Comparison of ENCODE assay signal across 27 cellular contexts in genomic region chrX:150856785-150857184, GRCh38.
"Had no signal": no experiment of that assay in that cellular context is flagged by ENCODE, and none has a peak within 500 bp of the region (broad histone marks: within the 10 kb centered on the region; RNA-seq: fewer than 3 reads in every experiment).

No MANE protein-coding gene starts in this region.

- H3K4me1 Mint-ChIP-seq: brain had no signal

- DNase-seq: activated CD4-positive, alpha-beta T cell treated with anti-CD3 and anti-CD28 coated beads for 48 hours; activated CD4-positive, alpha-beta T cell treated with anti-CD3 and anti-CD28 coated beads, Interleukin-2, amount 50 U/mL, for 4 hours; activated CD4-positive, CD25-positive, alpha-beta regulatory T cell treated with anti-CD3 and anti-CD28 coated beads, Interleukin-2, amount 50 U/mL, for 72 hours; activated CD8-positive, alpha-beta memory T cell treated with anti-CD3 and anti-CD28 coated beads, Interleukin-2, amount 50 U/mL, for 48 hours; activated CD8-positive, alpha-beta T cell treated with anti-CD3 and anti-CD28 coated beads, Interleukin-2, amount 10 ng/mL, durations not matched to agents 7 days and 5 days; activated naive CD4-positive, alpha-beta T cell treated with anti-CD3 and anti-CD28 coated beads, Interleukin-2, amount 50 U/mL, for 16 hours; activated naive CD8-positive, alpha-beta T cell treated with anti-CD3 and anti-CD28 coated beads, Interleukin-2, amount 50 U/mL, for 24 hours; activated T-cell treated with anti-CD3 and anti-CD28 coated beads, Interleukin-2, amount 50 U/mL, for 1 hour; amniotic stem cell; Karpas-422; NCI-H1092; NCI-H1930; NCI-H2171 treated with DMSO at 0.1 percent for 48 hours; NCI-H510A; NCI-H526 treated with DMSO at 0.1 percent for 48 hours; NCI-H82; NK-92 treated with Interleukin-12 subunit alpha and Interleukin-12 subunit beta, amount 100 ng/mL, for 24 hours; OCI-M1; Right ventricle myocardium superior; RPMI8226; SJCRH30; T-helper 17 cell; T-helper 9 cell had no signal

- H3K27me3 Mint-ChIP-seq: activated naive CD8-positive, alpha-beta T cell treated with anti-CD3 and anti-CD28 coated beads, Interleukin-2, amount 50 U/mL, for 24 hours; brain; T-helper 17 cell had no signal

- H3K27ac ChIP-seq: ascending aorta, cardiac muscle cell, SJCRH30 had no signal

- H3K27ac Mint-ChIP-seq: activated CD8-positive, alpha-beta T cell treated with anti-CD3 and anti-CD28 coated beads, Interleukin-2, amount 10 ng/mL, durations not matched to agents 7 days and 5 days; activated naive CD8-positive, alpha-beta T cell treated with anti-CD3 and anti-CD28 coated beads, Interleukin-2, amount 50 U/mL, for 24 hours; brain; T-helper 17 cell; WTC11 had no signal

- H3K4me3 ChIP-seq: ascending aorta, cardiac muscle cell, SJCRH30 had no signal

- H3K4me3 Mint-ChIP-seq: activated CD8-positive, alpha-beta T cell treated with anti-CD3 and anti-CD28 coated beads, Interleukin-2, amount 10 ng/mL, durations not matched to agents 7 days and 5 days; activated naive CD8-positive, alpha-beta T cell treated with anti-CD3 and anti-CD28 coated beads, Interleukin-2, amount 50 U/mL, for 24 hours; brain; T-helper 17 cell; WTC11 had no signal

- H3K27me3 ChIP-seq: ascending aorta, cardiac muscle cell, SJCRH30 had no signal

- H3K4me1 ChIP-seq: ascending aorta, SJCRH30 had no signal

- H3K9me3 ChIP-seq: SJCRH30 had no signal

- H3K36me3 ChIP-seq: ascending aorta, cardiac muscle cell, SJCRH30 had no signal
